In the genomic region with DNA sequence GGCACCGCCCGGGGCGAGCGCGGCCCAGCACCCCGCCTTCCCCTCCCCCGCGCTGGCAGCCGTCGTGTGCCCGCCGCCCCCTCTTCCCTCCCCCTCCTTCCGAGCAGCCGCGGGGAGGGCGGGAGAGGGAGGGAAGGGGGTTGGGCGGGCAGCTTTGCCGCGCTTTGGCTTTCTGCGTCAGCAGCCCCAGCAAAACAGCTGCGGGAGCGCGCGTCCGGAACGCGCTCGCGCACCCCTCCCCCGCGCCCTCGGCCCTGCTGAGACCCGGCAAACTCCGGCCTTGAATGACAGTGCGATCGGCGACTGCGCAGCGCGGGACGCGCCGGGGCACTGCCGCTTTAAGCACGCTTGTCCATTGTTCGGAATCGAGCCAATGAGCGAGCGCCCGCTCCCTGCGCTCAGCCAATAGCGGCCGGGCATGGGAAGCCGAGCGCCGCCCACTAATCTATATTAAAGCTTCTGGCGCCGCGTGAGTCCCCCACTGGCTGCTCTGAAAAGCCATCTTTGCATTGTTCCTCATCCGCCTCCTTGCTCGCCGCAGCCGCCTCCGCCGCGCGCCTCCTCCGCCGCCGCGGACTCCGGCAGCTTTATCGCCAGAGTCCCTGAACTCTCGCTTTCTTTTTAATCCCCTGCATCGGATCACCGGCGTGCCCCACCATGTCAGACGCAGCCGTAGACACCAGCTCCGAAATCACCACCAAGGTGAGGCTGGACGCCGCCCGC, we compare ENCODE assay signal across 8 cellular contexts.
DNase-seq lines count a peak whose midpoint lies in the region; ATAC-seq lines count a peak whose summit lies in the region.

A gene with protein sequence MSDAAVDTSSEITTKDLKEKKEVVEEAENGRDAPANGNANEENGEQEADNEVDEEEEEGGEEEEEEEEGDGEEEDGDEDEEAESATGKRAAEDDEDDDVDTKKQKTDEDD (plus strand): TSS at position 476 of the 723 bp plus-strand sequence. CDS start 182 bp downstream, at position 658.

- DNase-seq in AG08395 (ENCODE audit: low spot score) (peak; percentile 96), NCI-H345 treated with DMSO at 0.1 percent for 48 hours (lab: John Stamatoyannopoulos, UW; ENCODE audit: unreplicated experiment) (peak; percentile 97), inferior parietal cortex (ENCODE audit: extremely low spot score) (peak; percentile 99)
- peak; percentile 96 to 100 (median 99) for DNase-seq in activated CD4-positive, CD25-positive, alpha-beta regulatory T cell (lab: John Stamatoyannopoulos, UW)
- DNase-seq in central memory CD4-positive, alpha-beta T cell: peak; percentile 100
- DNase-seq in stimulated activated CD4-positive, alpha-beta T cell treated with anti-CD3 and anti-CD28 coated beads, Interleukin-12 subunit alpha, Interleukin-12 subunit beta, amount 100 ng/mL, for 24 hours (ENCODE audit: low read depth in 2 of 2): peak; percentile 98 to 99

- ATAC-seq in GM19023 (IDR thresholded peaks at IDR 0.05; ENCODE audit: unreplicated experiment) (peak; percentile 57), HG03280 (IDR thresholded peaks at IDR 0.05; ENCODE audit: unreplicated experiment) (peak; percentile 61)

Comparison
In these comparisons a context has a peak if more than half of its experiments do, and no peak if none do; other contexts are left out.
1. Peak in every context shown above with its lines: DNase-seq and ATAC-seq.